In the genomic region with DNA sequence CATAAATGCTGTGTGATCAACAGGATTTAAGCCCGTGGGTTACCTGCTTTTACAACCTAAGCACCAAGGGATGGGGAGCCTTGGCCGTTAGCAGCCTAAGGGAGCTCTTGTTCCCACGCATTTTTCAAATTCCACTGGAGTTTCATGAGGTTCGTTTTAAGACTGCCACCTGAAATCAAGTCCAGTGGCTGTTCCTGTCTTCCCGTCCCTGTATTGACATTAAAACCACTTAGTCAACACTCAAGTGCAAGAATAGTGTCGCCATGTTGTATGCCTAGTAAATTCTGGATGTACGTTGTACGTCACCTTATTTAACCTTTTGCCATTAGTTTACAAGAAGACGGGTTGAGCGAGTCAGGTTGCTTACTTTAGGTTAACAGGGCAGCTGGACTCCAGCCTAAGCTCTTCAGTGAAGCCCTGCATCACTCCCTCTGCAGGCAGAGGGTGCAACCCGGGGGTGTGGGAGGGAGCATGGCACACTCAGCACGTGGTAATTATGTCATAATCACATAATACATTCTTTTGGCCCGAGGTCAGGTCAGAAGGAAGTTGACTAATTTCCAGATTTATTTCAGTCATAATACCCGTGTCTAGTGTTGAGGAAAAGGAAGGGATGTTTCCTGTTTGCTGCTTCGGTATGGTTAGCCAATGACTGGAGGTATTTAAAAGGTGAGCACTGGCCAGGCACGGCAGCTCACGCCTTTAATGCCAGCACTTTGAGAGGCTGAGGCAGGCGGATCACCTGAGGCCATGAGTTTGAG, we compare ENCODE assay signal across 8 cellular contexts. TPM values are rescaled to one million over a fixed set of nuclear protein-coding genes. Genes with fewer than 3 reads are reported as not detected.
A peak's percentile ranks its signal among the peaks of the same experiment; 100 is the strongest.
DNase-seq lines count a peak whose midpoint lies in the region; ATAC-seq, FAIRE-seq and TF ChIP-seq lines count a peak whose summit lies in the region.

No MANE protein-coding gene starts in this region.

- H3K27ac ChIP-seq in pancreas: peak overlapping the region; percentile 25 to 72 (median 66)

- peaks cover 16% of the 10 kb centered on the region for H3K36me3 Mint-ChIP-seq in activated CD4-positive, alpha-beta memory T cell treated with anti-CD3 and anti-CD28 coated beads, Interleukin-2, amount 10 ng/mL, durations not matched to agents 7 days and 5 days (ENCODE audit: low read depth)

- H3K9me3 Mint-ChIP-seq in activated CD4-positive, alpha-beta memory T cell treated with anti-CD3 and anti-CD28 coated beads, Interleukin-2, amount 10 ng/mL, durations not matched to agents 7 days and 5 days: no peaks in the 10 kb centered on the region

- H3K4me3 ChIP-seq in fibroblast of villous mesenchyme (ENCODE audit: low read depth, low read length) (peak overlapping the region; percentile 3), pancreas (no peak overlapping the region)

- DNase-seq in AG08395 (ENCODE audit: low spot score) (peak; percentile 80), M059J (ENCODE audit: low read depth) (peak; percentile 96), fibroblast of villous mesenchyme (ENCODE audit: low read depth) (peak; percentile 99), pancreas (peak; percentile 59 to 81 (median 78)), NCI-H446 treated with DMSO at 0.1 percent for 48 hours (lab: John Stamatoyannopoulos, UW) (no peak)
- DNase-seq in activated CD4-positive, alpha-beta memory T cell treated with anti-CD3 and anti-CD28 coated beads, Interleukin-2, amount 10 ng/mL, durations not matched to agents 7 days and 5 days: no peak

- no peak for FAIRE-seq in pancreas (lab: Jason Lieb, UNC)

- CTCF ChIA-PET in activated CD4-positive, alpha-beta memory T cell treated with anti-CD3 and anti-CD28 coated beads, Interleukin-2, amount 10 ng/mL, durations not matched to agents 7 days and 5 days (lab: Charles Lee): no interaction called here

- ATAC-seq in GM18861 (IDR thresholded peaks at IDR 0.05; ENCODE audit: unreplicated experiment) (peak; percentile 93), pancreas (peak; percentile 93 to 98 (median 97)), HG02588 (IDR thresholded peaks at IDR 0.05; ENCODE audit: unreplicated experiment) (no peak)

- H3K36me3 ChIP-seq in pancreas: no peaks in the 10 kb centered on the region

- intact Hi-C loops in pancreas (cut with DNase I): no loop called here

- H3K27ac Mint-ChIP-seq in activated CD4-positive, alpha-beta memory T cell treated with anti-CD3 and anti-CD28 coated beads, Interleukin-2, amount 10 ng/mL, durations not matched to agents 7 days and 5 days: peak overlapping the region; percentile 16

- H3K4me3 Mint-ChIP-seq in activated CD4-positive, alpha-beta memory T cell treated with anti-CD3 and anti-CD28 coated beads, Interleukin-2, amount 10 ng/mL, durations not matched to agents 7 days and 5 days: no peak overlapping the region

- TF ChIP-seq CTCF in fibroblast of villous mesenchyme (IDR thresholded peaks at IDR 0.05; ENCODE audit: insufficient read depth, low read depth, low read length) (peak; percentile 38), pancreas (IDR thresholded peaks at IDR 0.05) (no peak)

- POLR2A ChIA-PET in activated CD4-positive, alpha-beta memory T cell treated with anti-CD3 and anti-CD28 coated beads, Interleukin-2, amount 10 ng/mL, durations not matched to agents 7 days and 5 days (lab: Charles Lee): interaction anchor here (1.9 kb wide), 1 partner anchor 43 kb away, joined by 5 read pairs; the partner anchor contains the start of genes CNST and TFB2M

- WGBS in pancreas, 2 donors: 24 to 25% methylated on average over 18 of the region's 18 CpGs

- H3K4me1 Mint-ChIP-seq in activated CD4-positive, alpha-beta memory T cell treated with anti-CD3 and anti-CD28 coated beads, Interleukin-2, amount 10 ng/mL, durations not matched to agents 7 days and 5 days: peaks cover 19% of the 10 kb centered on the region

- H3K27me3 ChIP-seq in pancreas: no peaks in the 10 kb centered on the region

- H3K4me1 ChIP-seq in pancreas: peaks cover 0 to 5% (median 3%) of the 10 kb centered on the region in 3 donors

- H3K9me3 ChIP-seq in pancreas: no peaks in the 10 kb centered on the region

- H3K27me3 Mint-ChIP-seq in activated CD4-positive, alpha-beta memory T cell treated with anti-CD3 and anti-CD28 coated beads, Interleukin-2, amount 10 ng/mL, durations not matched to agents 7 days and 5 days: no peaks in the 10 kb centered on the region

RNA-seq across cellular contexts. Expression of gene CNST, which starts 42.5 kb away (rescaled TPM):
- total RNA-seq in M059J (2014; rRNA removed; shearing (Covaris generic)): 6.8 and 14.7 TPM in 2 replicates
- total RNA-seq in activated CD4-positive, alpha-beta memory T cell treated with anti-CD3 and anti-CD28 coated beads, Interleukin-2, amount 10 ng/mL, durations not matched to agents 7 days and 5 days: 10 to 100 TPM; 36.2 to 39.3 TPM
- total RNA-seq in fibroblast of villous mesenchyme: 27.7 and 44.0 TPM in 2 replicates
- total RNA-seq in pancreas: 10 to 100 TPM in 3 of 6 donors, 1 to 10 TPM in 3; 7.1 to 12.9 (median 10.6) TPM
- 1 to 10 TPM; 3.6 to 7.3 TPM for polyA plus RNA-seq in pancreas

RNA-seq across cellular contexts. Expression of gene TFB2M, which starts 42.7 kb away (rescaled TPM):
- 19.1 and 26.6 TPM in 2 replicates for total RNA-seq in M059J (2014; rRNA removed; shearing (Covaris generic))
- total RNA-seq in activated CD4-positive, alpha-beta memory T cell treated with anti-CD3 and anti-CD28 coated beads, Interleukin-2, amount 10 ng/mL, durations not matched to agents 7 days and 5 days: 1 to 10 TPM; 7.4 to 9.0 TPM
- 24.8 and 29.4 TPM in 2 replicates for total RNA-seq in fibroblast of villous mesenchyme
- total RNA-seq in pancreas: 1 to 10 TPM; 3.7 to 9.5 (median 7.1) TPM
- 1 to 10 TPM; 3.3 to 8.3 TPM for polyA plus RNA-seq in pancreas

Comparison
In these comparisons a context has a peak if more than half of its experiments do, and no peak if none do; other contexts are left out.
1. DNase-seq: peak in AG08395 (single experiment), M059J (single experiment), fibroblast of villous mesenchyme (single experiment) and pancreas (6 of 6); none in activated CD4-positive, alpha-beta memory T cell treated with anti-CD3 and anti-CD28 coated beads, Interleukin-2, amount 10 ng/mL, durations not matched to agents 7 days and 5 days (single experiment) and NCI-H446 treated with DMSO at 0.1 percent for 48 hours (single experiment).